22 cellular contexts compared by ENCODE assay signal in genomic region chr11:1565173-1565903, GRCh38. TPM values are rescaled to one million over a fixed set of nuclear protein-coding genes. Genes with fewer than 3 reads are reported as not detected.
DNase-seq lines count a peak whose midpoint lies in the region; ATAC-seq and TF ChIP-seq lines count a peak whose summit lies in the region.
"Had no signal": no experiment of that assay in that cellular context is flagged by ENCODE, and none has a peak within 500 bp of the region (broad histone marks: within the 10 kb centered on the region; RNA-seq: fewer than 3 reads in every experiment).

No MANE protein-coding gene starts in this region.

- H3K4me3 ChIP-seq in body of pancreas (no peak overlapping the region), right atrium auricular region (no peak overlapping the region), BE2C (ENCODE audit: low read depth, low read length) (no peak overlapping the region)
- H3K4me3 ChIP-seq: GM23338, hepatocyte, PC-9, SK-N-MC had no signal

- H3K4me1 Mint-ChIP-seq in H9: peaks cover 20 to 44% of the 10 kb centered on the region in 2 experiments
- no peaks in the 10 kb centered on the region for H3K4me1 Mint-ChIP-seq in activated CD4-positive, alpha-beta T cell treated with anti-CD3 and anti-CD28 coated beads, Interleukin-2, amount 10 ng/mL, durations not matched to agents 7 days and 5 days
- H3K4me1 Mint-ChIP-seq: activated CD4-positive, alpha-beta T cell treated with anti-CD3 and anti-CD28 coated beads for 36 hours had no signal

- in situ Hi-C loops in ACHN (cut with HindIII; ENCODE audit: low pct_ligation_motif_present, low pct_unique_long_range_greater_than_20kb, low sequenced_read_pairs): no loop called here

- no peaks in the 10 kb centered on the region for H3K23me2 ChIP-seq in H9 (ENCODE audit: insufficient read length, low read depth, low read length, poor library complexity, severe bottlenecking)

- peaks cover 35% of the 10 kb centered on the region for H3K27me3 Mint-ChIP-seq in H9 (ENCODE audit: low read depth)
- peaks cover 8% of the 10 kb centered on the region for H3K27me3 Mint-ChIP-seq in activated CD4-positive, alpha-beta T cell treated with anti-CD3 and anti-CD28 coated beads, Interleukin-2, amount 10 ng/mL, durations not matched to agents 7 days and 5 days
- H3K27me3 Mint-ChIP-seq: activated CD4-positive, alpha-beta T cell treated with anti-CD3 and anti-CD28 coated beads for 36 hours had no signal

- H3K4me1 ChIP-seq in H9 (ENCODE audit: insufficient read depth, low read length): no peaks in the 10 kb centered on the region; the same call in 1 of the 2 replicates
- H3K4me1 ChIP-seq in body of pancreas: peaks cover 76% of the 10 kb centered on the region
- peaks cover 0 to 56% of the 10 kb centered on the region in 2 donors for H3K4me1 ChIP-seq in right atrium auricular region
- H3K4me1 ChIP-seq in BE2C: peaks cover 5% of the 10 kb centered on the region

- H3K27me3 ChIP-seq in H9 (ENCODE audit: insufficient read depth, low read length) (no peaks in the 10 kb centered on the region; the same call in 1 of the 2 replicates), body of pancreas (no peaks in the 10 kb centered on the region), right atrium auricular region (no peaks in the 10 kb centered on the region), BE2C (no peaks in the 10 kb centered on the region)
- H3K27me3 ChIP-seq: brain microvascular endothelial cell, hepatocyte had no signal

- H3K9ac ChIP-seq in H9 (ENCODE audit: extremely low read depth, insufficient read length, low read length): no peak overlapping the region

- H3K9me3 Mint-ChIP-seq in H9: no peaks in the 10 kb centered on the region
- no peaks in the 10 kb centered on the region for H3K9me3 Mint-ChIP-seq in activated CD4-positive, alpha-beta T cell treated with anti-CD3 and anti-CD28 coated beads, Interleukin-2, amount 10 ng/mL, durations not matched to agents 7 days and 5 days
- H3K9me3 Mint-ChIP-seq: GM23338 had no signal

- H4K5ac ChIP-seq in H9 (ENCODE audit: insufficient read length, low read depth, low read length): no peak overlapping the region

- no CpG with 5 or more reads among the region's 28 CpGs for WGBS in H9 (ENCODE audit: extremely low coverage, insufficient read length, low lambda C conversion rate)
- WGBS in body of pancreas, 2 donors: 78 to 90% methylated on average over 14 to 27 of the region's 28 CpGs

- TF ChIP-seq CTCF in H9 (conservative IDR thresholded peaks at IDR 0.05) (no peak), body of pancreas (IDR thresholded peaks at IDR 0.05) (no peak), right atrium auricular region (IDR thresholded peaks at IDR 0.05) (no peak), BE2C (IDR thresholded peaks at IDR 0.05; ENCODE audit: low read depth, low read length) (no peak)

- H2BK120ac ChIP-seq in H9 (ENCODE audit: low read depth, low read length, poor library complexity, severe bottlenecking): no peak overlapping the region

- no peaks in the 10 kb centered on the region for H4K20me1 ChIP-seq in H9 (ENCODE audit: control insufficient read depth, insufficient read depth, insufficient read length)

- H3K27ac Mint-ChIP-seq in H9: no peak overlapping the region
- no peak overlapping the region for H3K27ac Mint-ChIP-seq in activated CD4-positive, alpha-beta T cell treated with anti-CD3 and anti-CD28 coated beads, Interleukin-2, amount 10 ng/mL, durations not matched to agents 7 days and 5 days
- H3K27ac Mint-ChIP-seq: activated CD4-positive, alpha-beta T cell treated with anti-CD3 and anti-CD28 coated beads for 36 hours; GM23338 had no signal

- H3K14ac ChIP-seq in H9 (ENCODE audit: insufficient read depth, low read length): no peak overlapping the region; the same call in 1 of the 2 replicates

- peak; percentile 25 for DNase-seq in H9
- DNase-seq in body of pancreas: peak in 2 of 4 donors; percentile 51 to 71
- DNase-seq in right atrium auricular region (ENCODE audit: low spot score): no peak
- DNase-seq in substantia nigra (lab: John Stamatoyannopoulos, UW): no peak
- no peak for DNase-seq in activated CD4-positive, alpha-beta T cell treated with anti-CD3 and anti-CD28 coated beads, Interleukin-2, amount 10 ng/mL, durations not matched to agents 7 days and 5 days
- no peak for DNase-seq in BE2C
- no peak for DNase-seq in ACHN
- DNase-seq: activated naive CD4-positive, alpha-beta T cell treated with anti-CD3 and anti-CD28 coated beads, Interleukin-2, amount 50 U/mL, for 16 hours; effector CD8-positive, alpha-beta T cell; NCI-H1092; NCI-H2107; PC-9; stimulated activated CD4-positive, alpha-beta T cell treated with anti-CD3 and anti-CD28 coated beads, Interleukin-1b, Interleukin-23, amount 100 ng/mL, for 48 hours had no signal

- no peak overlapping the region for H2BK20ac ChIP-seq in H9 (ENCODE audit: low read depth, low read length, poor library complexity, severe bottlenecking)

- H2BK15ac ChIP-seq in H9 (ENCODE audit: low read depth, low read length): no peak overlapping the region

- H3K27ac ChIP-seq in H9 (ENCODE audit: insufficient read length, low read depth, low read length): no peak overlapping the region
- peak overlapping the region; percentile 50 to 90 (median 72) for H3K27ac ChIP-seq in body of pancreas
- H3K27ac ChIP-seq in right atrium auricular region: peak overlapping the region; percentile 60 to 69
- peak overlapping the region; percentile 30 for H3K27ac ChIP-seq in substantia nigra (ENCODE audit: low read depth, low read length, poor library complexity, severe bottlenecking)
- H3K27ac ChIP-seq: brain microvascular endothelial cell, hepatocyte, neutrophil, PC-9, SK-N-MC had no signal

- H4K91ac ChIP-seq in H9 (ENCODE audit: insufficient read length, low read depth, low read length): no peak overlapping the region

- no peak overlapping the region for H3T11ph ChIP-seq in H9 (ENCODE audit: low read length)

- no peak overlapping the region for H3K4me2 ChIP-seq in H9 (ENCODE audit: insufficient read depth, insufficient read length, low read length)
- H3K4me2 ChIP-seq: hepatocyte, PC-9 had no signal

- no peaks in the 10 kb centered on the region for H3K79me2 ChIP-seq in H9 (ENCODE audit: insufficient read depth, low read length)

- H3K23ac ChIP-seq in H9 (ENCODE audit: insufficient read length, low read depth, low read length): no peak overlapping the region

- no peak overlapping the region for H3K18ac ChIP-seq in H9 (ENCODE audit: insufficient read length, low read depth, low read length)

- H2BK5ac ChIP-seq in H9 (ENCODE audit: insufficient read length, low read length): no peak overlapping the region

- H3K56ac ChIP-seq in H9 (ENCODE audit: insufficient read length, low read depth, low read length): no peak overlapping the region

- intact Hi-C loops in body of pancreas (cut with DNase I): no loop called here

- CTCF ChIA-PET in activated CD4-positive, alpha-beta T cell treated with anti-CD3 and anti-CD28 coated beads, Interleukin-2, amount 10 ng/mL, durations not matched to agents 7 days and 5 days (lab: Charles Lee): interaction anchor here (0.6 to 2.7 kb wide), 5 partner anchors 10 to 34 kb away, joined by 3 to 8 read pairs (median 4); no protein-coding TSS in a partner anchor

- no peak overlapping the region for H2BK12ac ChIP-seq in H9 (ENCODE audit: insufficient read length, low read depth, low read length)

- peaks cover 0 to 2% of the 10 kb centered on the region in 2 donors for H3K36me3 ChIP-seq in body of pancreas (replicated peaks in 1 of 2; ENCODE audit: insufficient read depth in 1 of 2, low read depth in 2 of 2)
- H3K36me3 ChIP-seq in right atrium auricular region: peaks cover 41% of the 10 kb centered on the region
- no peaks in the 10 kb centered on the region for H3K36me3 ChIP-seq in BE2C
- H3K36me3 ChIP-seq: brain microvascular endothelial cell, neutrophil had no signal

- H3K79me1 ChIP-seq in H9 (ENCODE audit: insufficient read depth, low read depth, low read length, poor library complexity, severe bottlenecking): no peaks in the 10 kb centered on the region

- no peaks in the 10 kb centered on the region for H3K36me3 Mint-ChIP-seq in H9 (ENCODE audit: insufficient read depth in 1 of 3, low read depth in 3 of 3)
- no peaks in the 10 kb centered on the region for H3K36me3 Mint-ChIP-seq in activated CD4-positive, alpha-beta T cell treated with anti-CD3 and anti-CD28 coated beads, Interleukin-2, amount 10 ng/mL, durations not matched to agents 7 days and 5 days (ENCODE audit: low read depth)

- H3K4ac ChIP-seq in H9 (ENCODE audit: low read depth, low read length): no peak overlapping the region

- ATAC-seq in body of pancreas (peak; percentile 6), GM21526 (IDR thresholded peaks at IDR 0.05; ENCODE audit: low FRiP score, unreplicated experiment) (no peak)

- H2AFZ ChIP-seq in H9 (ENCODE audit: low read length): no peak overlapping the region
- H2AFZ ChIP-seq: GM23338, hepatocyte, PC-9 had no signal

- H3K9me3 ChIP-seq in H9 (ENCODE audit: control insufficient read depth, low read depth, low read length) (no peaks in the 10 kb centered on the region), body of pancreas (no peaks in the 10 kb centered on the region), right atrium auricular region (no peaks in the 10 kb centered on the region), BE2C (no peaks in the 10 kb centered on the region)
- H3K9me3 ChIP-seq: neutrophil had no signal

- no peak overlapping the region for H3K4me3 Mint-ChIP-seq in H9
- no peak overlapping the region for H3K4me3 Mint-ChIP-seq in activated CD4-positive, alpha-beta T cell treated with anti-CD3 and anti-CD28 coated beads, Interleukin-2, amount 10 ng/mL, durations not matched to agents 7 days and 5 days
- H3K4me3 Mint-ChIP-seq: activated CD4-positive, alpha-beta T cell treated with anti-CD3 and anti-CD28 coated beads for 36 hours; GM23338 had no signal

- no peak overlapping the region for H4K8ac ChIP-seq in H9 (replicated peaks; ENCODE audit: insufficient read length, low read depth, low read length)

- TF ChIP-seq POLR2A in body of pancreas (IDR thresholded peaks at IDR 0.05): no peak

- POLR2A ChIA-PET in activated CD4-positive, alpha-beta T cell treated with anti-CD3 and anti-CD28 coated beads, Interleukin-2, amount 10 ng/mL, durations not matched to agents 7 days and 5 days (lab: Charles Lee): no interaction called here

- H2AK5ac ChIP-seq in H9 (ENCODE audit: insufficient read length, low read length): no peak overlapping the region

RNA-seq across cellular contexts. Expression of gene DUSP8, which starts 6.7 kb away (rescaled TPM):
- 3.2 and 4.4 TPM in 2 replicates for total RNA-seq in H9 (2021)
- 10 to 100 TPM in 1 of 2 donors, 1 to 10 TPM in 1; 7.0 to 19.1 TPM for total RNA-seq in body of pancreas
- total RNA-seq in right atrium auricular region: 10 to 100 TPM in 1 of 2 donors, 1 to 10 TPM in 1; 4.4 to 24.5 TPM
- total RNA-seq in activated CD4-positive, alpha-beta T cell treated with anti-CD3 and anti-CD28 coated beads, Interleukin-2, amount 10 ng/mL, durations not matched to agents 7 days and 5 days: under 1 TPM; 0.22 to 0.23 TPM
- 40.4 TPM for polyA plus RNA-seq in BE2C (2012; ENCODE audit: insufficient read depth, insufficient read length, low read depth)

RNA-seq across cellular contexts. Expression of gene KRTAP5-1, which starts 19.7 kb away (rescaled TPM):
- total RNA-seq in H9 (2021) (not detected in 2 replicates), body of pancreas (not detected), right atrium auricular region (not detected)
- total RNA-seq in activated CD4-positive, alpha-beta T cell treated with anti-CD3 and anti-CD28 coated beads, Interleukin-2, amount 10 ng/mL, durations not matched to agents 7 days and 5 days: not detected
- not detected for polyA plus RNA-seq in BE2C (2012; ENCODE audit: insufficient read depth, insufficient read length, low read depth)
- total RNA-seq: activated CD4-positive, alpha-beta T cell treated with anti-CD3 and anti-CD28 coated beads for 36 hours; GM23338; hepatocyte; mesenteric fat pad; PC-9 had no signal
- polyA plus RNA-seq: GM23338, hepatocyte, keratinocyte had no signal

RNA-seq across cellular contexts. Expression of gene KRTAP5-2, which starts 32.8 kb away (rescaled TPM):
- total RNA-seq in H9 (2021) (not detected in 2 replicates), body of pancreas (not detected), right atrium auricular region (not detected)
- not detected for total RNA-seq in activated CD4-positive, alpha-beta T cell treated with anti-CD3 and anti-CD28 coated beads, Interleukin-2, amount 10 ng/mL, durations not matched to agents 7 days and 5 days
- polyA plus RNA-seq in BE2C (2012; ENCODE audit: insufficient read depth, insufficient read length, low read depth): not detected
- total RNA-seq: activated CD4-positive, alpha-beta T cell treated with anti-CD3 and anti-CD28 coated beads for 36 hours; GM23338; hepatocyte; mesenteric fat pad; PC-9 had no signal
- polyA plus RNA-seq: GM23338, hepatocyte, keratinocyte had no signal

RNA-seq across cellular contexts. Expression of gene KRTAP5-3, which starts 42.9 kb away (rescaled TPM):
- not detected in 2 replicates for total RNA-seq in H9 (2021)
- not detected for total RNA-seq in body of pancreas
- total RNA-seq in right atrium auricular region: not detected
- total RNA-seq in activated CD4-positive, alpha-beta T cell treated with anti-CD3 and anti-CD28 coated beads, Interleukin-2, amount 10 ng/mL, durations not matched to agents 7 days and 5 days: not detected
- not detected for polyA plus RNA-seq in BE2C (2012; ENCODE audit: insufficient read depth, insufficient read length, low read depth)
- total RNA-seq: activated CD4-positive, alpha-beta T cell treated with anti-CD3 and anti-CD28 coated beads for 36 hours; GM23338; hepatocyte; mesenteric fat pad; PC-9 had no signal
- polyA plus RNA-seq: GM23338, hepatocyte, keratinocyte had no signal

RNA-seq across cellular contexts. Expression of gene KRTAP5-4, which starts 56.6 kb away (rescaled TPM):
- not detected in 2 replicates for total RNA-seq in H9 (2021)
- not detected for total RNA-seq in body of pancreas
- total RNA-seq in right atrium auricular region: not detected
- not detected for total RNA-seq in activated CD4-positive, alpha-beta T cell treated with anti-CD3 and anti-CD28 coated beads, Interleukin-2, amount 10 ng/mL, durations not matched to agents 7 days and 5 days
- polyA plus RNA-seq in BE2C (2012; ENCODE audit: insufficient read depth, insufficient read length, low read depth): not detected
- total RNA-seq: activated CD4-positive, alpha-beta T cell treated with anti-CD3 and anti-CD28 coated beads for 36 hours; GM23338; hepatocyte; mesenteric fat pad; PC-9 had no signal
- polyA plus RNA-seq: GM23338, hepatocyte, keratinocyte had no signal
